In the genomic region with DNA sequence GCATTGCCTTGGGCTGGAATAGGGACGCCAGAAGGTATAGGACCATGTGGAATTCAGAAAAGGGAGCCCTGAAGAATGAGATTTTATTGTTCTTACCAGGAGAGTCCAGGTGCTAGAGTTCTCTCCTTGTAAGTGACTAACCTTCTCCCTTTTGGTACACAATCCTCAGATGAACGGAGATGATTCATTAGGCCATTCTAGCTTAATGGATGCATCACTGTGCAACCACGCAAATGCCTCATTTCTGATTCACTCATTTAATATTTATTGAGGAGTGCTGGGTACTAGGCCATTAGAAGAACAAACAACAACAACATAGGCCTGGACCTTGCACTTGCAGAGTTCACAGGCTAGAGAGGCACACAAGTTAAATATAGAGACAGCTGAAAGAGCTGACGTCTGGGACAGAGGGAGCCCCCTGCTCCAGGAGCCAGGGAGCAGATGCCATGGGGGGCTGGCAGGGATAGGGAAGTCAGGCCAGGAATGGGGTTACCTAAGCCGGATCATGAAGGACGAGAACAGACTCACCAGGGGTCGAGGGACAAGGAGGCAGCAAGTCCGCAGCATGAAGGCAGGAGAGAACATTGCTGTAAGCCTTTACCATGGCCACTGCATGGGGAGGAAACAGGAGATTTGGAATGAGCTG, we compare ENCODE assay signal across 1 cellular context.
TF ChIP-seq lines count a peak whose summit lies in the region.

No MANE protein-coding gene starts in this region.

TF ChIP-seq in GM23338, 12 proteins besides CTCF, POLR2A, EP300 and RAD21 (continued from another document):
- TF ChIP-seq, protein P1, sequence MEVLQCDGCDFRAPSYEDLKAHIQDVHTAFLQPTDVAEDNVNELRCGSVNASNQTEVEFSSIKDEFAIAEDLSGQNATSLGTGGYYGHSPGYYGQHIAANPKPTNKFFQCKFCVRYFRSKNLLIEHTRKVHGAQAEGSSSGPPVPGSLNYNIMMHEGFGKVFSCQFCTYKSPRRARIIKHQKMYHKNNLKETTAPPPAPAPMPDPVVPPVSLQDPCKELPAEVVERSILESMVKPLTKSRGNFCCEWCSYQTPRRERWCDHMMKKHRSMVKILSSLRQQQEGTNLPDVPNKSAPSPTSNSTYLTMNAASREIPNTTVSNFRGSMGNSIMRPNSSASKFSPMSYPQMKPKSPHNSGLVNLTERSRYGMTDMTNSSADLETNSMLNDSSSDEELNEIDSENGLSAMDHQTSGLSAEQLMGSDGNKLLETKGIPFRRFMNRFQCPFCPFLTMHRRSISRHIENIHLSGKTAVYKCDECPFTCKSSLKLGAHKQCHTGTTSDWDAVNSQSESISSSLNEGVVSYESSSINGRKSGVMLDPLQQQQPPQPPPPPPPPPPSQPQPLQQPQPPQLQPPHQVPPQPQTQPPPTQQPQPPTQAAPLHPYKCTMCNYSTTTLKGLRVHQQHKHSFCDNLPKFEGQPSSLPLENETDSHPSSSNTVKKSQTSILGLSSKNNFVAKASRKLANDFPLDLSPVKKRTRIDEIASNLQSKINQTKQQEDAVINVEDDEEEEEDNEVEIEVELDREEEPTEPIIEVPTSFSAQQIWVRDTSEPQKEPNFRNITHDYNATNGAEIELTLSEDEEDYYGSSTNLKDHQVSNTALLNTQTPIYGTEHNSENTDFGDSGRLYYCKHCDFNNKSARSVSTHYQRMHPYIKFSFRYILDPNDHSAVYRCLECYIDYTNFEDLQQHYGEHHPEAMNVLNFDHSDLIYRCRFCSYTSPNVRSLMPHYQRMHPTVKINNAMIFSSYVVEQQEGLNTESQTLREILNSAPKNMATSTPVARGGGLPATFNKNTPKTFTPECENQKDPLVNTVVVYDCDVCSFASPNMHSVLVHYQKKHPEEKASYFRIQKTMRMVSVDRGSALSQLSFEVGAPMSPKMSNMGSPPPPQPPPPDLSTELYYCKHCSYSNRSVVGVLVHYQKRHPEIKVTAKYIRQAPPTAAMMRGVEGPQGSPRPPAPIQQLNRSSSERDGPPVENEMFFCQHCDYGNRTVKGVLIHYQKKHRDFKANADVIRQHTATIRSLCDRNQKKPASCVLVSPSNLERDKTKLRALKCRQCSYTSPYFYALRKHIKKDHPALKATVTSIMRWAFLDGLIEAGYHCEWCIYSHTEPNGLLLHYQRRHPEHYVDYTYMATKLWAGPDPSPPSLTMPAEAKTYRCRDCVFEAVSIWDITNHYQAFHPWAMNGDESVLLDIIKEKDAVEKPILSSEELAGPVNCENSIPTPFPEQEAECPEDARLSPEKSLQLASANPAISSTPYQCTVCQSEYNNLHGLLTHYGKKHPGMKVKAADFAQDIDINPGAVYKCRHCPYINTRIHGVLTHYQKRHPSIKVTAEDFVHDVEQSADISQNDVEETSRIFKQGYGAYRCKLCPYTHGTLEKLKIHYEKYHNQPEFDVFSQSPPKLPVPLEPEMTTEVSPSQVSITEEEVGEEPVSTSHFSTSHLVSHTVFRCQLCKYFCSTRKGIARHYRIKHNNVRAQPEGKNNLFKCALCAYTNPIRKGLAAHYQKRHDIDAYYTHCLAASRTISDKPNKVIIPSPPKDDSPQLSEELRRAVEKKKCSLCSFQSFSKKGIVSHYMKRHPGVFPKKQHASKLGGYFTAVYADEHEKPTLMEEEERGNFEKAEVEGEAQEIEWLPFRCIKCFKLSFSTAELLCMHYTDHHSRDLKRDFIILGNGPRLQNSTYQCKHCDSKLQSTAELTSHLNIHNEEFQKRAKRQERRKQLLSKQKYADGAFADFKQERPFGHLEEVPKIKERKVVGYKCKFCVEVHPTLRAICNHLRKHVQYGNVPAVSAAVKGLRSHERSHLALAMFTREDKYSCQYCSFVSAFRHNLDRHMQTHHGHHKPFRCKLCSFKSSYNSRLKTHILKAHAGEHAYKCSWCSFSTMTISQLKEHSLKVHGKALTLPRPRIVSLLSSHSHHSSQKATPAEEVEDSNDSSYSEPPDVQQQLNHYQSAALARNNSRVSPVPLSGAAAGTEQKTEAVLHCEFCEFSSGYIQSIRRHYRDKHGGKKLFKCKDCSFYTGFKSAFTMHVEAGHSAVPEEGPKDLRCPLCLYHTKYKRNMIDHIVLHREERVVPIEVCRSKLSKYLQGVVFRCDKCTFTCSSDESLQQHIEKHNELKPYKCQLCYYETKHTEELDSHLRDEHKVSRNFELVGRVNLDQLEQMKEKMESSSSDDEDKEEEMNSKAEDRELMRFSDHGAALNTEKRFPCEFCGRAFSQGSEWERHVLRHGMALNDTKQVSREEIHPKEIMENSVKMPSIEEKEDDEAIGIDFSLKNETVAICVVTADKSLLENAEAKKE (CRISPR knock-in tag; IDR thresholded peaks at IDR 0.05), result no peak
